ENCODE assay signal across 15 cellular contexts in the genomic region with DNA sequence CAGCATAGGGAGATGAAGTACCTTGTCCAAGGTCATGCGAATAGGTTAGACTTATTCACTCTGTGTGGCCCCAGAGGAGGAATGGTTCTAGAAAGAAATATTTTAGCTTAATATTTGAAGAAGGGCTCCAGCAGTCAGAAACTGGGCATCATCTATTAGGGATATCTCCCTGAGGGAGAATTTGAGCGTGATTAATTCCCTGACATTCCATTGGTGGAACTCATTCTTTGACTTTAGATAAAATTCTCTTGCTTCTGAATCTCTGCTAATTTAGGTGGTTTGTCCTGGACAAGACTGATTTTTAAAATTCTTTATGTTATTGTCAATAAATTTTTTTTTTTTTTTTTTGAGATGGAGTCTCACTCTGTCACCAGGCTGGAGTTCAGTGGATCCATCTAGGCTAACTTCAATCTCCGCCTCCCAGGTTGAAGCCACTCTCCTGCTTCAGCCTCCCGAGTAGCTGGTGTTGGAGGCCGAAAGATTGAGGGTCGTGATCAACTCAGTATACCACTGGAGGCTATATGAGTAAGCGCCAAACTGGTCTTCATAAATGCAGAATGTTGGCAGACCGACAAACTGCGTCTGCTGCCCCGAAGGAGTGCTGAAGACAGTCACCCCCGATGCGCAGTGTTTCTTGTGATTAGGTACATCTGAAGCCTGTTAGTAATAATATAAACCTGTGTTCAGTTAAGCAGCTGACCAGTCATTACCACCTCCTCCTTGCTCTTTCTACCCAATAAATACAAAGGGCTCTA.
DNase-seq lines count a peak whose midpoint lies in the region; ATAC-seq lines count a peak whose summit lies in the region.
"Had no signal": no experiment of that assay in that cellular context is flagged by ENCODE, and none has a peak within 500 bp of the region (broad histone marks: within the 10 kb centered on the region; RNA-seq: fewer than 3 reads in every experiment).

No MANE protein-coding gene starts in this region.

- ATAC-seq in GM19324 (IDR thresholded peaks at IDR 0.05; ENCODE audit: low FRiP score, unreplicated experiment), result no peak

- peak; percentile 48 for DNase-seq in ELR (ENCODE audit: low read depth)
- DNase-seq in RPMI7951 (ENCODE audit: low read depth), result peak; percentile 68
- DNase-seq in astrocyte of the hippocampus (ENCODE audit: low read depth, low spot score), result peak; percentile 24
- no peak for DNase-seq in NCI-H187 treated with DMSO at 0.1 percent for 48 hours (lab: John Stamatoyannopoulos, UW)
- DNase-seq in DMS79 (lab: John Stamatoyannopoulos, UW), result no peak
- DNase-seq: C1 segment of cervical spinal cord; Calu3; CD4-positive, alpha-beta memory T cell; COR-L47; DMS53; DND-41; GM23248; H7; HCEC 1CT had no signal

Comparison
In these comparisons a context has a peak if more than half of its experiments do, and no peak if none do; other contexts are left out.
1. DNase-seq: peak in ELR (single experiment), RPMI7951 (single experiment) and astrocyte of the hippocampus (single experiment); none in NCI-H187 treated with DMSO at 0.1 percent for 48 hours (single experiment) and DMS79 (single experiment).